ENCODE assay signal across 12 cellular contexts in the genomic region with DNA sequence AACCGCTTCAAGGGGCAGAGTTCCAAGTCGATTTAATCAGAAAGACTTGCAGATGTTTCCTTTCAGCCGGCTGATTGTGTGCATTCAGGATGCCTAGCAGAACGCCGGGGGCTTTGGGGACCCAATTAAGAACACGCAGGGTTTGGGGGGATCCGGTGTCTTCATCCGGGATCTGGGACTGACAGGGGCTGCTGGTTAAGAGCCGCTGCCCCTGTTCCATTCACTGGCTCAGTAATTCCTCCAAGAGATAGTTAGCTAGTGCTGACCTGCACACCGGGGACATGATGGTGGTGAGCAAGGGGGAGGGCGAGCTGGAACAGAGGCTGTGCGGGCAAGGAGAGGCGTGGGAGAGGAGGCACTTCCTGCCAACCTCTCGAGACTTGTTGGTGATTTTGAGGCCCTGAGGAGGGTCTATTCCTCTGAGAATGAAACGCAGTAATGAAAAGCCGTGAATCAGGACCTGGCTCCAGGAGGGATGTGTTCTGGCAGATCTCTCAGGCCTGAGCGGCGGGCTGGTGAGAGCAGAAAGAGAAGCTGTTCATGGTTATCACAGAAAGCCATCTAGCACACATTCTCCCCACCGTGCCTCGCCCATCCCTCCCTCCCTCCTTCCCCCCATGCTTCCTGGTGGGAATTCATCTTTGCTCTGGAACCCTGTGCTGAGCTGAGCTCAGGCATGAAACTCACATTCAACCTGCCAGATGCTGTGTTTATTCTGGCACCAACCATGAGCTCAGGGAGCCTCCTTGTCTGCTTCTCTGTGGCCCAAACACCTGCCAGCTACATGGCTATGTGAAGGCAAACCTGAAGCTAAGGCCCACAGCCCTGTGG.
A peak's percentile ranks its signal among the peaks of the same experiment; 100 is the strongest.
DNase-seq lines count a peak whose midpoint lies in the region; ATAC-seq, FAIRE-seq and TF ChIP-seq lines count a peak whose summit lies in the region.
"Had no signal": no experiment of that assay in that cellular context is flagged by ENCODE, and none has a peak within 500 bp of the region (broad histone marks: within the 10 kb centered on the region; RNA-seq: fewer than 3 reads in every experiment).

No MANE protein-coding gene starts in this region.

- no peaks in the 10 kb centered on the region for H3K4me1 Mint-ChIP-seq in activated CD4-positive, alpha-beta memory T cell treated with anti-CD3 and anti-CD28 coated beads for 36 hours (ENCODE audit: low read depth)
- no peaks in the 10 kb centered on the region for H3K4me1 Mint-ChIP-seq in activated CD4-positive, alpha-beta memory T cell treated with anti-CD3 and anti-CD28 coated beads, Interleukin-2, amount 10 ng/mL, durations not matched to agents 7 days and 5 days
- no peaks in the 10 kb centered on the region for H3K4me1 Mint-ChIP-seq in stimulated activated memory B cell treated with anti-CD40 and anti-IgM and Interleukin-4, amounts not matched to agents 10 μg/mL and 1 μg/mL and 100 μg/mL, for 72 hours

- no peak for TF ChIP-seq POLR2A in esophagus squamous epithelium (IDR thresholded peaks at IDR 0.05)

- TF ChIP-seq CTCF in esophagus squamous epithelium (IDR thresholded peaks at IDR 0.05), result no peak

- peak; percentile 16 for DNase-seq in activated CD4-positive, alpha-beta memory T cell treated with anti-CD3 and anti-CD28 coated beads for 36 hours
- no peak for DNase-seq in activated CD4-positive, alpha-beta memory T cell treated with anti-CD3 and anti-CD28 coated beads, Interleukin-2, amount 10 ng/mL, durations not matched to agents 7 days and 5 days
- DNase-seq in NCI-H446 treated with DMSO at 0.1 percent for 48 hours (lab: John Stamatoyannopoulos, UW) (peak; percentile 71), esophagus squamous epithelium (lab: John Stamatoyannopoulos, UW) (no peak), NOMO-1 treated with DMSO at 0.1 percent for 48 hours (lab: John Stamatoyannopoulos, UW; ENCODE audit: unreplicated experiment) (no peak), frontal cortex (ENCODE audit: low spot score in 2 of 2) (no peak)
- DNase-seq: foreskin melanocyte, NCI-H524 had no signal

- no peaks in the 10 kb centered on the region for H3K27me3 ChIP-seq in esophagus squamous epithelium

- H3K36me3 ChIP-seq in esophagus squamous epithelium, result no peaks in the 10 kb centered on the region

- CTCF ChIA-PET in activated CD4-positive, alpha-beta memory T cell treated with anti-CD3 and anti-CD28 coated beads for 36 hours (lab: Charles Lee), result interaction anchor here (0.6 to 1.1 kb wide), 2 partner anchors 67 to 139 kb away, joined by 3 read pairs; no protein-coding TSS in a partner anchor
- CTCF ChIA-PET in activated CD4-positive, alpha-beta memory T cell treated with anti-CD3 and anti-CD28 coated beads, Interleukin-2, amount 10 ng/mL, durations not matched to agents 7 days and 5 days (lab: Charles Lee), result interaction anchor here (1.3 kb wide), 1 partner anchor 68 kb away, joined by 4 read pairs; no protein-coding TSS in a partner anchor

- H3K4me3 Mint-ChIP-seq in activated CD4-positive, alpha-beta memory T cell treated with anti-CD3 and anti-CD28 coated beads for 36 hours, result no peak overlapping the region
- H3K4me3 Mint-ChIP-seq in activated CD4-positive, alpha-beta memory T cell treated with anti-CD3 and anti-CD28 coated beads, Interleukin-2, amount 10 ng/mL, durations not matched to agents 7 days and 5 days, result no peak overlapping the region
- no peak overlapping the region for H3K4me3 Mint-ChIP-seq in stimulated activated memory B cell treated with anti-CD40 and anti-IgM and Interleukin-4, amounts not matched to agents 10 μg/mL and 1 μg/mL and 100 μg/mL, for 72 hours
- H3K4me3 Mint-ChIP-seq: central memory CD8-positive, alpha-beta T cell had no signal

- peaks cover 7 to 36% (median 22%) of the 10 kb centered on the region in 3 donors for H3K4me1 ChIP-seq in esophagus squamous epithelium

- H3K27ac Mint-ChIP-seq in activated CD4-positive, alpha-beta memory T cell treated with anti-CD3 and anti-CD28 coated beads for 36 hours, result no peak overlapping the region
- no peak overlapping the region for H3K27ac Mint-ChIP-seq in activated CD4-positive, alpha-beta memory T cell treated with anti-CD3 and anti-CD28 coated beads, Interleukin-2, amount 10 ng/mL, durations not matched to agents 7 days and 5 days
- H3K27ac Mint-ChIP-seq in stimulated activated memory B cell treated with anti-CD40 and anti-IgM and Interleukin-4, amounts not matched to agents 10 μg/mL and 1 μg/mL and 100 μg/mL, for 72 hours, result no peak overlapping the region

- no peaks in the 10 kb centered on the region for H3K9me3 Mint-ChIP-seq in activated CD4-positive, alpha-beta memory T cell treated with anti-CD3 and anti-CD28 coated beads for 36 hours
- no peaks in the 10 kb centered on the region for H3K9me3 Mint-ChIP-seq in activated CD4-positive, alpha-beta memory T cell treated with anti-CD3 and anti-CD28 coated beads, Interleukin-2, amount 10 ng/mL, durations not matched to agents 7 days and 5 days
- no peaks in the 10 kb centered on the region for H3K9me3 Mint-ChIP-seq in stimulated activated memory B cell treated with anti-CD40 and anti-IgM and Interleukin-4, amounts not matched to agents 10 μg/mL and 1 μg/mL and 100 μg/mL, for 72 hours
- H3K9me3 Mint-ChIP-seq: central memory CD8-positive, alpha-beta T cell had no signal

- no peak for FAIRE-seq in frontal cortex (lab: Jason Lieb, UNC)

- POLR2A ChIA-PET in activated CD4-positive, alpha-beta memory T cell treated with anti-CD3 and anti-CD28 coated beads for 36 hours (lab: Charles Lee), result no interaction called here
- POLR2A ChIA-PET in activated CD4-positive, alpha-beta memory T cell treated with anti-CD3 and anti-CD28 coated beads, Interleukin-2, amount 10 ng/mL, durations not matched to agents 7 days and 5 days (lab: Charles Lee), result no interaction called here

- no peaks in the 10 kb centered on the region for H3K36me3 Mint-ChIP-seq in activated CD4-positive, alpha-beta memory T cell treated with anti-CD3 and anti-CD28 coated beads for 36 hours
- H3K36me3 Mint-ChIP-seq in activated CD4-positive, alpha-beta memory T cell treated with anti-CD3 and anti-CD28 coated beads, Interleukin-2, amount 10 ng/mL, durations not matched to agents 7 days and 5 days (ENCODE audit: low read depth), result no peaks in the 10 kb centered on the region
- no peaks in the 10 kb centered on the region for H3K36me3 Mint-ChIP-seq in stimulated activated memory B cell treated with anti-CD40 and anti-IgM and Interleukin-4, amounts not matched to agents 10 μg/mL and 1 μg/mL and 100 μg/mL, for 72 hours

- H3K27ac ChIP-seq in esophagus squamous epithelium, result peak overlapping the region; percentile 3 to 58 (median 23)

- peaks cover 31% of the 10 kb centered on the region for H3K27me3 Mint-ChIP-seq in activated CD4-positive, alpha-beta memory T cell treated with anti-CD3 and anti-CD28 coated beads for 36 hours
- H3K27me3 Mint-ChIP-seq in activated CD4-positive, alpha-beta memory T cell treated with anti-CD3 and anti-CD28 coated beads, Interleukin-2, amount 10 ng/mL, durations not matched to agents 7 days and 5 days, result peaks cover 18% of the 10 kb centered on the region
- peaks cover 61% of the 10 kb centered on the region for H3K27me3 Mint-ChIP-seq in stimulated activated memory B cell treated with anti-CD40 and anti-IgM and Interleukin-4, amounts not matched to agents 10 μg/mL and 1 μg/mL and 100 μg/mL, for 72 hours

- H3K4me3 ChIP-seq in esophagus squamous epithelium, result peak overlapping the region in 1 of 4 donors; percentile 26
- H3K4me3 ChIP-seq: lung had no signal

- peak; percentile 45 for ATAC-seq in stimulated activated memory B cell treated with anti-CD40 and anti-IgM and Interleukin-4, amounts not matched to agents 10 μg/mL and 1 μg/mL and 100 μg/mL, for 72 hours
- ATAC-seq in GM21723 (IDR thresholded peaks at IDR 0.05; ENCODE audit: unreplicated experiment), result no peak

- WGBS in esophagus squamous epithelium, 2 donors, result 13 to 19% methylated on average over 17 to 18 of the region's 20 CpGs

- intact Hi-C loops in activated CD4-positive, alpha-beta memory T cell treated with anti-CD3 and anti-CD28 coated beads for 36 hours (cut with micrococcal nuclease), result no loop called here
- intact Hi-C loops in esophagus squamous epithelium (cut with DNase I), result no loop called here

- no peaks in the 10 kb centered on the region for H3K9me3 ChIP-seq in esophagus squamous epithelium

Comparison
In these comparisons a context has a peak if more than half of its experiments do, and no peak if none do; other contexts are left out.
1. DNase-seq: peak in activated CD4-positive, alpha-beta memory T cell treated with anti-CD3 and anti-CD28 coated beads for 36 hours (single experiment) and NCI-H446 treated with DMSO at 0.1 percent for 48 hours (single experiment); none in activated CD4-positive, alpha-beta memory T cell treated with anti-CD3 and anti-CD28 coated beads, Interleukin-2, amount 10 ng/mL, durations not matched to agents 7 days and 5 days (single experiment), esophagus squamous epithelium (single experiment), NOMO-1 treated with DMSO at 0.1 percent for 48 hours (single experiment) and frontal cortex (0 of 2).